ENCODE assay signal across 8 cellular contexts in genomic region chr16:31476305-31477219, GRCh38. TPM values are rescaled to one million over a fixed set of nuclear protein-coding genes. Genes with fewer than 3 reads are reported as not detected.
DNase-seq lines count a peak whose midpoint lies in the region; ATAC-seq and TF ChIP-seq lines count a peak whose summit lies in the region.

No MANE protein-coding gene starts in this region.

- H3K4me1 ChIP-seq in lower lobe of right lung, result peaks cover 39% of the 10 kb centered on the region

- DNase-seq in amniotic epithelial cell (ENCODE audit: low read depth), result peak; percentile 54
- DNase-seq in lower lobe of right lung, result peak; percentile 94
- DNase-seq in stimulated activated CD8-positive, alpha-beta memory T cell treated with anti-CD3 and anti-CD28 coated beads, Interleukin-15, amount 100 ng/mL, for 4 hours (ENCODE audit: low read depth in 2 of 2), result peak; percentile 71 to 75
- no peak for DNase-seq in dermis blood vessel endothelial cell

- no peaks in the 10 kb centered on the region for H3K9me3 ChIP-seq in lower lobe of right lung

- no peaks in the 10 kb centered on the region for H3K9me3 Mint-ChIP-seq in T-helper 1 cell treated with Interleukin-12 subunit alpha and Interleukin-12 subunit beta and Interleukin-4 antibody, amounts not matched to agents 30 μg/mL and 1 μg/mL, for 36 hours

- peak overlapping the region; percentile 78 for H3K4me3 Mint-ChIP-seq in T-helper 1 cell treated with Interleukin-12 subunit alpha and Interleukin-12 subunit beta and Interleukin-4 antibody, amounts not matched to agents 30 μg/mL and 1 μg/mL, for 36 hours

- H3K27ac ChIP-seq in lower lobe of right lung, result peak overlapping the region; percentile 84

- intact Hi-C loops in lower lobe of right lung (cut with DNase I), result no loop called here

- no peak for TF ChIP-seq CTCF in lower lobe of right lung (IDR thresholded peaks at IDR 0.05)

- ATAC-seq in HG02973 (IDR thresholded peaks at IDR 0.05; ENCODE audit: unreplicated experiment) (peak; percentile 59), lower lobe of right lung (peak; percentile 88 to 89), HG03378 (IDR thresholded peaks at IDR 0.05; ENCODE audit: unreplicated experiment) (no peak)

- peaks cover 56% of the 10 kb centered on the region for H3K27me3 Mint-ChIP-seq in T-helper 1 cell treated with Interleukin-12 subunit alpha and Interleukin-12 subunit beta and Interleukin-4 antibody, amounts not matched to agents 30 μg/mL and 1 μg/mL, for 36 hours (ENCODE audit: low read depth)

- no peaks in the 10 kb centered on the region for H3K27me3 ChIP-seq in lower lobe of right lung (ENCODE audit: low read depth)

- peak; percentile 34 for TF ChIP-seq POLR2A in GM10847 (IDR thresholded peaks at IDR 0.05; ENCODE audit: extremely low read depth, insufficient read length)

- H3K4me1 Mint-ChIP-seq in T-helper 1 cell treated with Interleukin-12 subunit alpha and Interleukin-12 subunit beta and Interleukin-4 antibody, amounts not matched to agents 30 μg/mL and 1 μg/mL, for 36 hours (ENCODE audit: low read depth), result peaks cover 17% of the 10 kb centered on the region

- H3K4me3 ChIP-seq in lower lobe of right lung, result peak overlapping the region; percentile 63

- H3K36me3 Mint-ChIP-seq in T-helper 1 cell treated with Interleukin-12 subunit alpha and Interleukin-12 subunit beta and Interleukin-4 antibody, amounts not matched to agents 30 μg/mL and 1 μg/mL, for 36 hours (ENCODE audit: low read depth), result no peaks in the 10 kb centered on the region

- peak overlapping the region; percentile 41 for H3K27ac Mint-ChIP-seq in T-helper 1 cell treated with Interleukin-12 subunit alpha and Interleukin-12 subunit beta and Interleukin-4 antibody, amounts not matched to agents 30 μg/mL and 1 μg/mL, for 36 hours

- H3K36me3 ChIP-seq in lower lobe of right lung, result peaks cover 38% of the 10 kb centered on the region

RNA-seq across cellular contexts. Expression of gene TGFB1I1, which starts 4.6 kb away (rescaled TPM):
- total RNA-seq in lower lobe of right lung (32.5 TPM), dermis blood vessel endothelial cell (37.4 and 51.2 TPM in 2 replicates)

RNA-seq across cellular contexts. Expression of gene SLC5A2, which starts 6.4 kb away (rescaled TPM):
- total RNA-seq in lower lobe of right lung, result 2.0 TPM
- total RNA-seq in dermis blood vessel endothelial cell, result not detected in 2 replicates

RNA-seq across cellular contexts. Expression of gene ARMC5, which starts 17.3 kb away (rescaled TPM):
- total RNA-seq in lower lobe of right lung, result 9.6 TPM
- total RNA-seq in dermis blood vessel endothelial cell, result 26.4 and 29.8 TPM in 2 replicates

RNA-seq across cellular contexts. Expression of gene RUSF1, which starts 31.6 kb away (rescaled TPM):
- 54.9 TPM for total RNA-seq in lower lobe of right lung
- 39.3 and 65.6 TPM in 2 replicates for total RNA-seq in dermis blood vessel endothelial cell

RNA-seq across cellular contexts. Expression of gene ZNF843, which starts 34.0 kb away (rescaled TPM):
- total RNA-seq in lower lobe of right lung (0.89 TPM), dermis blood vessel endothelial cell (0.05 and 0.17 TPM in 2 replicates)
